ENCODE assay signal across 10 cellular contexts in the genomic region with DNA sequence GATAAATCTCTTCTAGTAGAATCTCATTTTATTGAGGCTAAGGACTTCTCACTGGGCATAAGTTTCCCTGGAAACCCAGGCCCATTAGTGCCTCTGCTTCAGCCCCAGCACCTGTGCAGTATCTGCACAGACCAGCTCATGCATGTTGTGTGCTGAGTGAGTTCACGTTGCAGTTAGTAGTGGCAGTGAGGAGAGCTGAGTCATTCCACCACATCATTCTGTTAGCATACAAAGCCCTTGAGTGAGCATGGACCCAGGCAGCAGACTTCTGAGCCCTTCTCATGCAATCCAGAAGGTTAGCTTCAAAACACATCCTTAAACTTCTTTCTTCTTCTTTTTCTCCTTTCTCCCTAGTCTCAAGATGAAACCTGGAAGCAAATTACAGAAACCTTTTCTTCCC. TPM values are rescaled to one million over a fixed set of nuclear protein-coding genes. Genes with fewer than 3 reads are reported as not detected.
A peak's percentile ranks its signal among the peaks of the same experiment; 100 is the strongest.
DNase-seq lines count a peak whose midpoint lies in the region; ATAC-seq and TF ChIP-seq lines count a peak whose summit lies in the region.
"Had no signal": no experiment of that assay in that cellular context is flagged by ENCODE, and none has a peak within 500 bp of the region (broad histone marks: within the 10 kb centered on the region; RNA-seq: fewer than 3 reads in every experiment).

No MANE protein-coding gene starts in this region.

- ATAC-seq in HG03039 (IDR thresholded peaks at IDR 0.05; ENCODE audit: unreplicated experiment) (peak; percentile 61), HG02610 (IDR thresholded peaks at IDR 0.05; ENCODE audit: unreplicated experiment) (no peak)

- peak; percentile 82 for DNase-seq in Daoy (ENCODE audit: low read depth)
- DNase-seq in activated T-helper 1 cell treated with anti-CD3 and anti-CD28 coated beads, Interleukin-12 subunit alpha, Interleukin-12 subunit beta, Interleukin-2, Interleukin-4 antibody, amounts not matched to agents 30 ng/mL and 10 ng/mL and 1 ng/mL, durations not matched to agents 14 hours and 24 hours and 36 hours (ENCODE audit: low spot score): peak; percentile 20
- DNase-seq in kidney glomerular epithelial cell (lab: John Stamatoyannopoulos, UW): peak; percentile 20
- no peak for DNase-seq in ovary
- no peak for DNase-seq in activated T-cell treated with anti-CD3 and anti-CD28 coated beads, Interleukin-2, amount 50 U/mL, for 24 hours
- no peak for DNase-seq in NCI-H1694 (lab: John Stamatoyannopoulos, UW)
- DNase-seq: effector CD8-positive, alpha-beta T cell had no signal

- no peaks in the 10 kb centered on the region for H3K36me3 ChIP-seq in ovary

- WGBS in ovary, 3 donors: 39 to 63% (median 41%) methylated on average over 1 of the region's 1 CpG

- intact Hi-C loops in activated T-helper 1 cell treated with anti-CD3 and anti-CD28 coated beads, Interleukin-12 subunit alpha, Interleukin-12 subunit beta, Interleukin-2, Interleukin-4 antibody, amounts not matched to agents 30 ng/mL and 10 ng/mL and 1 ng/mL, durations not matched to agents 14 hours and 24 hours and 36 hours (cut with micrococcal nuclease): no loop called here
- intact Hi-C loops in ovary (cut with DNase I): no loop called here

- no peak for TF ChIP-seq EP300 in ovary (IDR thresholded peaks at IDR 0.05)

- no peaks in the 10 kb centered on the region for H3K36me3 Mint-ChIP-seq in activated T-helper 1 cell treated with anti-CD3 and anti-CD28 coated beads, Interleukin-12 subunit alpha, Interleukin-12 subunit beta, Interleukin-2, Interleukin-4 antibody, amounts not matched to agents 30 ng/mL and 10 ng/mL and 1 ng/mL, durations not matched to agents 14 hours and 24 hours and 36 hours (ENCODE audit: low read depth)
- H3K36me3 Mint-ChIP-seq in activated T-cell treated with anti-CD3 and anti-CD28 coated beads, Interleukin-2, amount 50 U/mL, for 24 hours (ENCODE audit: low read depth): no peaks in the 10 kb centered on the region
- H3K36me3 Mint-ChIP-seq: memory B cell had no signal

- H3K27me3 Mint-ChIP-seq in activated T-helper 1 cell treated with anti-CD3 and anti-CD28 coated beads, Interleukin-12 subunit alpha, Interleukin-12 subunit beta, Interleukin-2, Interleukin-4 antibody, amounts not matched to agents 30 ng/mL and 10 ng/mL and 1 ng/mL, durations not matched to agents 14 hours and 24 hours and 36 hours (ENCODE audit: insufficient read depth): no peaks in the 10 kb centered on the region
- peaks cover 4% of the 10 kb centered on the region for H3K27me3 Mint-ChIP-seq in activated T-cell treated with anti-CD3 and anti-CD28 coated beads, Interleukin-2, amount 50 U/mL, for 24 hours

- H3K4me3 ChIP-seq in ovary: no peak overlapping the region

- peaks cover 52% of the 10 kb centered on the region for H3K4me1 Mint-ChIP-seq in activated T-helper 1 cell treated with anti-CD3 and anti-CD28 coated beads, Interleukin-12 subunit alpha, Interleukin-12 subunit beta, Interleukin-2, Interleukin-4 antibody, amounts not matched to agents 30 ng/mL and 10 ng/mL and 1 ng/mL, durations not matched to agents 14 hours and 24 hours and 36 hours (ENCODE audit: low read depth)
- peaks cover 28% of the 10 kb centered on the region for H3K4me1 Mint-ChIP-seq in activated T-cell treated with anti-CD3 and anti-CD28 coated beads, Interleukin-2, amount 50 U/mL, for 24 hours (ENCODE audit: low read depth)
- H3K4me1 Mint-ChIP-seq: memory B cell had no signal

- no peaks in the 10 kb centered on the region for H3K9me3 ChIP-seq in ovary

- H3K27me3 ChIP-seq in ovary: no peaks in the 10 kb centered on the region

- no peaks in the 10 kb centered on the region for H3K9me3 Mint-ChIP-seq in activated T-helper 1 cell treated with anti-CD3 and anti-CD28 coated beads, Interleukin-12 subunit alpha, Interleukin-12 subunit beta, Interleukin-2, Interleukin-4 antibody, amounts not matched to agents 30 ng/mL and 10 ng/mL and 1 ng/mL, durations not matched to agents 14 hours and 24 hours and 36 hours
- H3K9me3 Mint-ChIP-seq in activated T-cell treated with anti-CD3 and anti-CD28 coated beads, Interleukin-2, amount 50 U/mL, for 24 hours: no peaks in the 10 kb centered on the region
- H3K9me3 Mint-ChIP-seq: memory B cell had no signal

- no peak overlapping the region for H3K27ac ChIP-seq in ovary

- no peak overlapping the region for H3K4me3 Mint-ChIP-seq in activated T-helper 1 cell treated with anti-CD3 and anti-CD28 coated beads, Interleukin-12 subunit alpha, Interleukin-12 subunit beta, Interleukin-2, Interleukin-4 antibody, amounts not matched to agents 30 ng/mL and 10 ng/mL and 1 ng/mL, durations not matched to agents 14 hours and 24 hours and 36 hours
- H3K4me3 Mint-ChIP-seq in activated T-cell treated with anti-CD3 and anti-CD28 coated beads, Interleukin-2, amount 50 U/mL, for 24 hours: no peak overlapping the region
- H3K4me3 Mint-ChIP-seq: memory B cell had no signal

- no peak for TF ChIP-seq POLR2A in ovary (IDR thresholded peaks at IDR 0.05)

- peak overlapping the region; percentile 5 for H3K27ac Mint-ChIP-seq in activated T-helper 1 cell treated with anti-CD3 and anti-CD28 coated beads, Interleukin-12 subunit alpha, Interleukin-12 subunit beta, Interleukin-2, Interleukin-4 antibody, amounts not matched to agents 30 ng/mL and 10 ng/mL and 1 ng/mL, durations not matched to agents 14 hours and 24 hours and 36 hours
- no peak overlapping the region for H3K27ac Mint-ChIP-seq in activated T-cell treated with anti-CD3 and anti-CD28 coated beads, Interleukin-2, amount 50 U/mL, for 24 hours
- H3K27ac Mint-ChIP-seq: memory B cell had no signal

- H3K4me1 ChIP-seq in ovary (ENCODE audit: insufficient read depth): peaks cover 11% of the 10 kb centered on the region

- no peak for TF ChIP-seq CTCF in ovary (IDR thresholded peaks at IDR 0.05)

RNA-seq across cellular contexts. Expression of gene NTPCR, which starts 45.8 kb away (rescaled TPM):
- total RNA-seq in Daoy (2014; rRNA removed; shearing (Covaris generic)): 31.0 and 60.5 TPM in 2 replicates
- 24.5 and 26.8 TPM in 2 replicates for total RNA-seq in activated T-helper 1 cell treated with anti-CD3 and anti-CD28 coated beads, Interleukin-12 subunit alpha, Interleukin-12 subunit beta, Interleukin-2, Interleukin-4 antibody, amounts not matched to agents 30 ng/mL and 10 ng/mL and 1 ng/mL, durations not matched to agents 14 hours and 24 hours and 36 hours
- 10 to 100 TPM; 17.5 to 45.2 (median 37.0) TPM for total RNA-seq in ovary
- 10 to 100 TPM; 37.6 to 46.5 TPM for polyA plus RNA-seq in ovary

Comparison
In these comparisons a context has a peak if more than half of its experiments do, and no peak if none do; other contexts are left out.
1. DNase-seq: peak in Daoy (single experiment), activated T-helper 1 cell treated with anti-CD3 and anti-CD28 coated beads, Interleukin-12 subunit alpha, Interleukin-12 subunit beta, Interleukin-2, Interleukin-4 antibody, amounts not matched to agents 30 ng/mL and 10 ng/mL and 1 ng/mL, durations not matched to agents 14 hours and 24 hours and 36 hours (single experiment) and kidney glomerular epithelial cell (single experiment); none in ovary (0 of 5), activated T-cell treated with anti-CD3 and anti-CD28 coated beads, Interleukin-2, amount 50 U/mL, for 24 hours (single experiment) and NCI-H1694 (single experiment).